Comparison of ENCODE assay signal across 9 cellular contexts in genomic region chr7:131945313-131945831, GRCh38.
DNase-seq lines count a peak whose midpoint lies in the region; ATAC-seq and TF ChIP-seq lines count a peak whose summit lies in the region.
"Had no signal": no experiment of that assay in that cellular context is flagged by ENCODE, and none has a peak within 500 bp of the region (broad histone marks: within the 10 kb centered on the region; RNA-seq: fewer than 3 reads in every experiment).

No MANE protein-coding gene starts in this region.

- no peaks in the 10 kb centered on the region for H4K20me1 ChIP-seq in PC-9 (ENCODE audit: insufficient read depth)

- no TSS peak for BruUV-seq in PC-9 (replicated peaks; lab: Mats Ljungman, UMichigan)

- H3K9me3 Mint-ChIP-seq in stimulated activated effector memory CD8-positive, alpha-beta T cell treated with anti-CD3 and anti-CD28 coated beads, Interleukin-12 subunit alpha, Interleukin-12 subunit beta, amount 100 ng/mL, for 72 hours = peaks cover 2% of the 10 kb centered on the region
- H3K9me3 Mint-ChIP-seq: memory B cell had no signal

- H3F3A ChIP-seq in PC-9 (ENCODE audit: insufficient read depth, low read depth) = no peaks in the 10 kb centered on the region; the same call in 1 of the 2 replicates

- in situ Hi-C loops in G401 (cut with HindIII; ENCODE audit: low sequenced_read_pairs) = no loop called here

- no peaks in the 10 kb centered on the region for H3K79me2 ChIP-seq in PC-9 (ENCODE audit: low read depth)

- no peak for TF ChIP-seq POLR2A in right lobe of liver (IDR thresholded peaks at IDR 0.05)

- H3K4me3 ChIP-seq in PC-9 (peak overlapping the region; percentile 18; the same call in 1 of the 2 replicates), right lobe of liver (no peak overlapping the region)

- no peaks in the 10 kb centered on the region for H3K36me3 Mint-ChIP-seq in stimulated activated effector memory CD8-positive, alpha-beta T cell treated with anti-CD3 and anti-CD28 coated beads, Interleukin-12 subunit alpha, Interleukin-12 subunit beta, amount 100 ng/mL, for 72 hours
- H3K36me3 Mint-ChIP-seq: memory B cell had no signal

- 0 out of 2 replicates have a peak overlapping the region, but pooled peaks have one; percentile 29 for H2AFZ ChIP-seq in PC-9

- POLR2A ChIA-PET in PC-9 (lab: Charles Lee; ENCODE audit: unreplicated experiment) = no interaction called here

- no peak overlapping the region for H3K27ac ChIP-seq in PC-9
- no peak overlapping the region for H3K27ac ChIP-seq in caudate nucleus (ENCODE audit: low read depth, low read length)
- no peak overlapping the region for H3K27ac ChIP-seq in right lobe of liver

- H3K4me3 Mint-ChIP-seq in stimulated activated effector memory CD8-positive, alpha-beta T cell treated with anti-CD3 and anti-CD28 coated beads, Interleukin-12 subunit alpha, Interleukin-12 subunit beta, amount 100 ng/mL, for 72 hours = no peak overlapping the region
- H3K4me3 Mint-ChIP-seq: memory B cell had no signal

- 0% methylated on average over 4 of the region's 38 CpGs for WGBS in right lobe of liver (ENCODE audit: insufficient coverage, low coverage, low lambda C conversion rate, missing lambda C conversion rate)

- no peak overlapping the region for H3K27ac Mint-ChIP-seq in stimulated activated effector memory CD8-positive, alpha-beta T cell treated with anti-CD3 and anti-CD28 coated beads, Interleukin-12 subunit alpha, Interleukin-12 subunit beta, amount 100 ng/mL, for 72 hours
- H3K27ac Mint-ChIP-seq: memory B cell had no signal

- peak; percentile 95 for TF ChIP-seq CTCF in PC-9 (conservative IDR thresholded peaks at IDR 0.05)
- TF ChIP-seq CTCF in right lobe of liver (IDR thresholded peaks at IDR 0.05) = peak; percentile 57 to 89 (median 78)

- H3K4me1 ChIP-seq in PC-9 (replicated peaks; ENCODE audit: insufficient read depth) (0 out of 2 replicates have a peak, but pooled peaks cover 11% of the 10 kb centered on the region), right lobe of liver (peaks cover 0 to 8% (median 0%) of the 10 kb centered on the region in 4 donors)

- DNase-seq in 8988T = peak; percentile 48
- peak; percentile 61 for DNase-seq in G401 (ENCODE audit: low spot score)
- peak; percentile 48 for DNase-seq in HPDE6-E6E7 (ENCODE audit: extremely low spot score)
- DNase-seq in PC-9 = peak in 1 of 2 experiments; percentile 58
- peak in 46 of 61 donors; percentile 10 to 59 (median 38) for DNase-seq in caudate nucleus (lab: John Stamatoyannopoulos, UW)
- DNase-seq in right lobe of liver = peak; percentile 38 to 56 (median 49)
- peak; percentile 3 to 51 for DNase-seq in stimulated activated effector memory CD8-positive, alpha-beta T cell treated with anti-CD3 and anti-CD28 coated beads, Interleukin-12 subunit alpha, Interleukin-12 subunit beta, amount 100 ng/mL, for 72 hours (ENCODE audit: low spot score in 2 of 2)

- ATAC-seq in right lobe of liver (peak; percentile 74 to 85 (median 82)), HG03571 (IDR thresholded peaks at IDR 0.05; ENCODE audit: unreplicated experiment) (no peak)
- no peak for ATAC-seq in stimulated activated effector memory CD8-positive, alpha-beta T cell treated with anti-CD3 and anti-CD28 coated beads, Interleukin-12 subunit alpha, Interleukin-12 subunit beta, amount 100 ng/mL, for 72 hours

- no peaks in the 10 kb centered on the region for H3K4me1 Mint-ChIP-seq in stimulated activated effector memory CD8-positive, alpha-beta T cell treated with anti-CD3 and anti-CD28 coated beads, Interleukin-12 subunit alpha, Interleukin-12 subunit beta, amount 100 ng/mL, for 72 hours
- H3K4me1 Mint-ChIP-seq: memory B cell had no signal

- H3K36me3 ChIP-seq in PC-9 (ENCODE audit: low read depth) = no peaks in the 10 kb centered on the region
- no peaks in the 10 kb centered on the region for H3K36me3 ChIP-seq in right lobe of liver

- CTCF ChIA-PET in PC-9 (lab: Charles Lee) = interaction anchor here (0.6 to 1.3 kb wide), 6 partner anchors 103 to 575 kb away, joined by 3 to 9 read pairs (median 3); no protein-coding TSS in a partner anchor

- H3K9me2 ChIP-seq in PC-9 (ENCODE audit: insufficient read depth) = no peaks in the 10 kb centered on the region

- peak overlapping the region; percentile 59 for H3K4me2 ChIP-seq in PC-9

- H3K27me3 ChIP-seq in PC-9 (ENCODE audit: insufficient read depth, low read depth) (peaks cover 49% of the 10 kb centered on the region), right lobe of liver (peaks cover 0 to 13% of the 10 kb centered on the region in 2 donors)

- H3K9me3 ChIP-seq in PC-9 (ENCODE audit: insufficient read depth, low read depth) (no peaks in the 10 kb centered on the region; the same call in 1 of the 2 replicates), right lobe of liver (no peaks in the 10 kb centered on the region)

- intact Hi-C loops in PC-9 (cut with micrococcal nuclease; ENCODE audit: unreplicated experiment) = loop anchor here (1.0 to 5.0 kb wide), 6 partner anchors 82 to 635 kb away; no protein-coding TSS in a partner anchor
- intact Hi-C loops in right lobe of liver (cut with DNase I) = loop anchor here in 1 of 2 donors (10.0 kb wide), 2 partner anchors 309 to 639 kb away; no protein-coding TSS in a partner anchor

Comparison
In these comparisons a context has a peak if more than half of its experiments do, and no peak if none do; other contexts are left out.
1. ATAC-seq: peak in right lobe of liver (4 of 4); none in stimulated activated effector memory CD8-positive, alpha-beta T cell treated with anti-CD3 and anti-CD28 coated beads, Interleukin-12 subunit alpha, Interleukin-12 subunit beta, amount 100 ng/mL, for 72 hours (single experiment) and HG03571 (single experiment).